ENCODE assay signal across 8 cellular contexts in genomic region chr17:81039854-81040758, GRCh38. TPM values are rescaled to one million over a fixed set of nuclear protein-coding genes. Genes with fewer than 3 reads are reported as not detected.
A peak's percentile ranks its signal among the peaks of the same experiment; 100 is the strongest.
DNase-seq lines count a peak whose midpoint lies in the region; ATAC-seq and TF ChIP-seq lines count a peak whose summit lies in the region.

No MANE protein-coding gene starts in this region.

- H3K79me2 ChIP-seq in HCT116 (ENCODE audit: insufficient read depth, low read length), result peaks cover 98% of the 10 kb centered on the region

- no peak overlapping the region for H2AFZ ChIP-seq in HCT116 (ENCODE audit: low read depth, low read length, poor library complexity, severe bottlenecking)

- peak overlapping the region; percentile 23 to 50 for H3K4me3 ChIP-seq in HCT116 (replicated peaks in 1 of 2; ENCODE audit: low read depth in 1 of 2, low read length in 2 of 2)
- H3K4me3 ChIP-seq in WI38 (ENCODE audit: low read depth, low read length), result peak overlapping the region; percentile 12; the same call in 1 of the 2 replicates

- RAD21 ChIA-PET in HCT116 (lab: Charles Lee; ENCODE audit: low non-redundant PET in 1 of 2, low total read pairs in 2 of 2, uncharacterized antibody in 2 of 2, unreplicated experiment in 2 of 2), result interaction anchor here in 1 of 2 experiments (0.6 kb wide), 1 partner anchor 51 kb away, joined by 5 read pairs; no protein-coding TSS in a partner anchor

- peak overlapping the region; percentile 94 for H3K27ac ChIP-seq in HCT116 (ENCODE audit: low read depth, low read length)

- TF ChIP-seq POLR2A in HCT116 (IDR thresholded peaks at IDR 0.05; ENCODE audit: borderline replicate concordance, extremely low read depth, insufficient read depth, insufficient read length), result no peak

- no TSS peak for BruUV-seq in HCT116 (replicated peaks; lab: Mats Ljungman, UMichigan)

- H3K4me3 Mint-ChIP-seq in activated T-cell treated with anti-CD3 and anti-CD28 coated beads, Interleukin-2, amount 50 U/mL, for 24 hours, result no peak overlapping the region

- H3K9me3 Mint-ChIP-seq in activated T-cell treated with anti-CD3 and anti-CD28 coated beads, Interleukin-2, amount 50 U/mL, for 24 hours, result no peaks in the 10 kb centered on the region

- TF ChIP-seq CTCF in HCT116 (IDR thresholded peaks at IDR 0.05 in 2 of 3, conservative IDR thresholded peaks at IDR 0.05 in 1 of 3; ENCODE audit: borderline replicate concordance in 1 of 3, insufficient read depth in 1 of 3, low read depth in 2 of 3, low read length in 2 of 3) (no peak), WI38 (IDR thresholded peaks at IDR 0.05; ENCODE audit: low read depth, low read length) (no peak)

- H3K27me3 Mint-ChIP-seq in activated T-cell treated with anti-CD3 and anti-CD28 coated beads, Interleukin-2, amount 50 U/mL, for 24 hours, result peaks cover 17% of the 10 kb centered on the region

- peaks cover 18% of the 10 kb centered on the region for H3K4me1 Mint-ChIP-seq in activated T-cell treated with anti-CD3 and anti-CD28 coated beads, Interleukin-2, amount 50 U/mL, for 24 hours (ENCODE audit: low read depth)

- peaks cover 3 to 36% of the 10 kb centered on the region in 2 experiments; a peak in 1 of 4 replicates for H3K36me3 ChIP-seq in HCT116 (ENCODE audit: control insufficient read depth in 1 of 2, insufficient read depth in 2 of 2, low read length in 2 of 2)

- DNase-seq in A172 (ENCODE audit: low spot score) (peak; percentile 80), HCT116 (ENCODE audit: low read depth, low spot score) (no peak), kidney glomerular epithelial cell (lab: John Stamatoyannopoulos, UW) (peak; percentile 56), epidermal melanocyte (ENCODE audit: insufficient read length, low spot score) (no peak), SW 1271 (lab: John Stamatoyannopoulos, UW) (no peak), middle frontal gyrus (ENCODE audit: extremely low spot score, low spot score) (no peak)
- no peak for DNase-seq in activated T-cell treated with anti-CD3 and anti-CD28 coated beads, Interleukin-2, amount 50 U/mL, for 24 hours

- H3K9me3 ChIP-seq in HCT116 (ENCODE audit: control insufficient read depth in 1 of 2, insufficient read depth in 1 of 2, low read depth in 1 of 2, low read length in 2 of 2), result no peaks in the 10 kb centered on the region

- no peaks in the 10 kb centered on the region for H3K9me2 ChIP-seq in HCT116 (ENCODE audit: insufficient read depth)

- H4K20me1 ChIP-seq in HCT116 (ENCODE audit: insufficient read depth), result peaks cover 13% of the 10 kb centered on the region; the same call in 1 of the 2 replicates

- no peaks in the 10 kb centered on the region for H3K27me3 ChIP-seq in HCT116 (ENCODE audit: insufficient read depth, low read length)

- H3K36me3 Mint-ChIP-seq in activated T-cell treated with anti-CD3 and anti-CD28 coated beads, Interleukin-2, amount 50 U/mL, for 24 hours (ENCODE audit: low read depth), result peaks cover 3% of the 10 kb centered on the region

- H3K4me1 ChIP-seq in HCT116 (ENCODE audit: control insufficient read depth in 1 of 2, insufficient read depth in 2 of 2, low read length in 2 of 2), result peaks cover 94 to 95% of the 10 kb centered on the region in 2 experiments

- H3K27ac Mint-ChIP-seq in activated T-cell treated with anti-CD3 and anti-CD28 coated beads, Interleukin-2, amount 50 U/mL, for 24 hours, result no peak overlapping the region

- peak overlapping the region; percentile 64 for H3K9ac ChIP-seq in HCT116 (ENCODE audit: low read length)

- peak; percentile 49 for ATAC-seq in HCT116

- CTCF ChIA-PET in HCT116 (lab: Charles Lee), result interaction anchor here (0.7 to 1.7 kb wide), 4 partner anchors 9 to 58 kb away, joined by 3 to 6 read pairs (median 4); no protein-coding TSS in a partner anchor

- no peak for TF ChIP-seq RAD21 in HCT116 (IDR thresholded peaks at IDR 0.05; ENCODE audit: low read depth)

- intact Hi-C loops in HCT116 (cut with micrococcal nuclease), result no loop called here

- POLR2A ChIA-PET in HCT116 (lab: Charles Lee), result interaction anchor here (2.0 kb wide), 1 partner anchor 10 kb away, joined by 6 read pairs; no protein-coding TSS in a partner anchor

- peak overlapping the region; percentile 72 for H3K4me2 ChIP-seq in HCT116 (ENCODE audit: low read length)

TF ChIP-seq in HCT116, 20 proteins besides CTCF, POLR2A, EP300 and RAD21:
- TF ChIP-seq MAX (IDR thresholded peaks at IDR 0.05) (no peak), SRF (IDR thresholded peaks at IDR 0.05; ENCODE audit: low read depth) (no peak)

RNA-seq across cellular contexts. Expression of gene BAIAP2, which starts 5.2 kb away (rescaled TPM):
- 83.1 and 89.5 TPM in 2 replicates for total RNA-seq in A172 (2014; rRNA removed; shearing (Covaris generic))
- total RNA-seq in HCT116 (2021; ENCODE audit: unreplicated experiment), result 105 TPM
- polyA plus RNA-seq in HCT116 (2012), result 93.4 and 95.1 TPM in 2 replicates

RNA-seq across cellular contexts. Expression of gene CHMP6, which starts 48.5 kb away (rescaled TPM):
- 14.4 and 15.1 TPM in 2 replicates for total RNA-seq in A172 (2014; rRNA removed; shearing (Covaris generic))
- 22.0 TPM for total RNA-seq in HCT116 (2021; ENCODE audit: unreplicated experiment)
- 14.7 and 15.2 TPM in 2 replicates for polyA plus RNA-seq in HCT116 (2012)

Comparison
In these comparisons a context has a peak if more than half of its experiments do, and no peak if none do; other contexts are left out.
1. DNase-seq: peak in A172 (single experiment) and kidney glomerular epithelial cell (single experiment); none in HCT116 (single experiment), epidermal melanocyte (single experiment), activated T-cell treated with anti-CD3 and anti-CD28 coated beads, Interleukin-2, amount 50 U/mL, for 24 hours (single experiment), SW 1271 (0 of 2) and middle frontal gyrus (single experiment).